In genomic region chr11:34449013-34449412, GRCh38 we compare ENCODE assay signal across 12 cellular contexts. TPM values are rescaled to one million over a fixed set of nuclear protein-coding genes. Genes with fewer than 3 reads are reported as not detected.
A peak's percentile ranks its signal among the peaks of the same experiment; 100 is the strongest.
DNase-seq lines count a peak whose midpoint lies in the region; ATAC-seq and TF ChIP-seq lines count a peak whose summit lies in the region.
"Had no signal": no experiment of that assay in that cellular context is flagged by ENCODE, and none has a peak within 500 bp of the region (broad histone marks: within the 10 kb centered on the region; RNA-seq: fewer than 3 reads in every experiment).

No MANE protein-coding gene starts in this region.

- H3K27ac ChIP-seq in gastrocnemius medialis: peak overlapping the region in 1 of 4 donors; percentile 21
- H3K27ac ChIP-seq: lower lobe of right lung, SK-N-MC had no signal

- H3K4me1 Mint-ChIP-seq in memory B cell (peaks cover 36% of the 10 kb centered on the region), WTC11 (no peaks in the 10 kb centered on the region)

- H3K27me3 ChIP-seq in gastrocnemius medialis: no peaks in the 10 kb centered on the region

- no peaks in the 10 kb centered on the region for H3K9me3 ChIP-seq in gastrocnemius medialis
- H3K9me3 ChIP-seq: lower lobe of right lung had no signal

- H3K36me3 Mint-ChIP-seq in memory B cell: peaks cover 27% of the 10 kb centered on the region
- H3K36me3 Mint-ChIP-seq in WTC11: peaks cover 6% of the 10 kb centered on the region

- DNase-seq in ELR (ENCODE audit: low read depth) (peak; percentile 38), SW480 (ENCODE audit: low spot score) (peak; percentile 33), memory B cell (ENCODE audit: low spot score in 2 of 2) (no peak), gastrocnemius medialis (no peak), WTC11 (ENCODE audit: low spot score) (no peak), occipital lobe (lab: John Stamatoyannopoulos, UW) (no peak)
- DNase-seq: lower lobe of right lung, NCI-H2171 had no signal

- CTCF ChIA-PET in WTC11 (lab: Charles Lee): no interaction called here

- POLR2A ChIA-PET in WTC11 (lab: Charles Lee): no interaction called here

- intact Hi-C loops in gastrocnemius medialis (cut with DNase I; ENCODE audit: low total_unique reads): no loop called here

- ATAC-seq in HG02610 (IDR thresholded peaks at IDR 0.05; ENCODE audit: unreplicated experiment): peak; percentile 63
- ATAC-seq in memory B cell (ENCODE audit: low read depth): no peak
- ATAC-seq in gastrocnemius medialis: no peak
- no peak for ATAC-seq in WTC11
- no peak for ATAC-seq in HG03139 (IDR thresholded peaks at IDR 0.05; ENCODE audit: unreplicated experiment)
- ATAC-seq: lower lobe of right lung had no signal

- peaks cover 0 to 46% of the 10 kb centered on the region in 2 donors for H3K36me3 ChIP-seq in gastrocnemius medialis

- H3K4me3 Mint-ChIP-seq in memory B cell: no peak overlapping the region
- no peak overlapping the region for H3K4me3 Mint-ChIP-seq in WTC11
- H3K4me3 Mint-ChIP-seq: central memory CD8-positive, alpha-beta T cell had no signal

- peak overlapping the region; percentile 28 for H3K27ac Mint-ChIP-seq in memory B cell
- no peak overlapping the region for H3K27ac Mint-ChIP-seq in WTC11

- H3K4me3 ChIP-seq in gastrocnemius medialis: no peak overlapping the region
- H3K4me3 ChIP-seq: lower lobe of right lung, SK-N-MC had no signal

- in situ Hi-C loops in gastrocnemius medialis (cut with MboI; ENCODE audit: low sequenced_read_pairs in 4 of 4): no loop called here

- no peak for TF ChIP-seq POLR2A in gastrocnemius medialis (IDR thresholded peaks at IDR 0.05)

- TF ChIP-seq CTCF in gastrocnemius medialis (IDR thresholded peaks at IDR 0.05 in 4 of 5, conservative IDR thresholded peaks at IDR 0.05 in 1 of 5) (no peak), WTC11 (IDR thresholded peaks at IDR 0.05) (no peak)

- H3K27me3 Mint-ChIP-seq in memory B cell (no peaks in the 10 kb centered on the region), WTC11 (ENCODE audit: low read depth) (peaks cover 2% of the 10 kb centered on the region; the same call in 1 of the 2 replicates)
- H3K27me3 Mint-ChIP-seq: central memory CD8-positive, alpha-beta T cell had no signal

- peaks cover 37 to 46% of the 10 kb centered on the region in 2 donors for H3K4me1 ChIP-seq in gastrocnemius medialis

- H3K9me3 Mint-ChIP-seq in memory B cell: no peaks in the 10 kb centered on the region
- no peaks in the 10 kb centered on the region for H3K9me3 Mint-ChIP-seq in WTC11
- H3K9me3 Mint-ChIP-seq: central memory CD8-positive, alpha-beta T cell had no signal

TF ChIP-seq in WTC11, 78 proteins besides CTCF, POLR2A, EP300 and RAD21 (continues in another document):
- no peak for TF ChIP-seq CREB1 (CRISPR knock-in tag; IDR thresholded peaks at IDR 0.05)
- no peak for TF ChIP-seq ZNF425 (CRISPR knock-in tag; conservative IDR thresholded peaks at IDR 0.05)
- no peak for TF ChIP-seq MXD4 (CRISPR knock-in tag; IDR thresholded peaks at IDR 0.05; ENCODE audit: borderline replicate concordance)
- TF ChIP-seq NR3C1 (CRISPR knock-in tag; conservative IDR thresholded peaks at IDR 0.05; ENCODE audit: low read depth): no peak
- no peak for TF ChIP-seq ESRRA (CRISPR knock-in tag; IDR thresholded peaks at IDR 0.05; ENCODE audit: borderline replicate concordance)
- no peak for TF ChIP-seq MYBL2 (CRISPR knock-in tag; IDR thresholded peaks at IDR 0.05)
- TF ChIP-seq GTF2I (CRISPR knock-in tag; conservative IDR thresholded peaks at IDR 0.05): no peak
- TF ChIP-seq, protein P1, sequence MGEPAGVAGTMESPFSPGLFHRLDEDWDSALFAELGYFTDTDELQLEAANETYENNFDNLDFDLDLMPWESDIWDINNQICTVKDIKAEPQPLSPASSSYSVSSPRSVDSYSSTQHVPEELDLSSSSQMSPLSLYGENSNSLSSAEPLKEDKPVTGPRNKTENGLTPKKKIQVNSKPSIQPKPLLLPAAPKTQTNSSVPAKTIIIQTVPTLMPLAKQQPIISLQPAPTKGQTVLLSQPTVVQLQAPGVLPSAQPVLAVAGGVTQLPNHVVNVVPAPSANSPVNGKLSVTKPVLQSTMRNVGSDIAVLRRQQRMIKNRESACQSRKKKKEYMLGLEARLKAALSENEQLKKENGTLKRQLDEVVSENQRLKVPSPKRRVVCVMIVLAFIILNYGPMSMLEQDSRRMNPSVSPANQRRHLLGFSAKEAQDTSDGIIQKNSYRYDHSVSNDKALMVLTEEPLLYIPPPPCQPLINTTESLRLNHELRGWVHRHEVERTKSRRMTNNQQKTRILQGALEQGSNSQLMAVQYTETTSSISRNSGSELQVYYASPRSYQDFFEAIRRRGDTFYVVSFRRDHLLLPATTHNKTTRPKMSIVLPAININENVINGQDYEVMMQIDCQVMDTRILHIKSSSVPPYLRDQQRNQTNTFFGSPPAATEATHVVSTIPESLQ (CRISPR knock-in tag; IDR thresholded peaks at IDR 0.05): no peak
- TF ChIP-seq RELA (CRISPR knock-in tag; IDR thresholded peaks at IDR 0.05; ENCODE audit: borderline replicate concordance): no peak
- TF ChIP-seq, protein P2, sequence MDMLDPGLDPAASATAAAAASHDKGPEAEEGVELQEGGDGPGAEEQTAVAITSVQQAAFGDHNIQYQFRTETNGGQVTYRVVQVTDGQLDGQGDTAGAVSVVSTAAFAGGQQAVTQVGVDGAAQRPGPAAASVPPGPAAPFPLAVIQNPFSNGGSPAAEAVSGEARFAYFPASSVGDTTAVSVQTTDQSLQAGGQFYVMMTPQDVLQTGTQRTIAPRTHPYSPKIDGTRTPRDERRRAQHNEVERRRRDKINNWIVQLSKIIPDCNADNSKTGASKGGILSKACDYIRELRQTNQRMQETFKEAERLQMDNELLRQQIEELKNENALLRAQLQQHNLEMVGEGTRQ (CRISPR knock-in tag; IDR thresholded peaks at IDR 0.05): no peak
- TF ChIP-seq AR (CRISPR knock-in tag; IDR thresholded peaks at IDR 0.05): no peak
- no peak for TF ChIP-seq FOXP4 (CRISPR knock-in tag; IDR thresholded peaks at IDR 0.05)
- no peak for TF ChIP-seq NR1H2 (CRISPR knock-in tag; IDR thresholded peaks at IDR 0.05)

RNA-seq across cellular contexts. Expression of gene CAT, which starts 10.3 kb away (rescaled TPM):
- total RNA-seq in gastrocnemius medialis (100 to 1,000 TPM; 107 to 150 (median 128) TPM), WTC11 (2021) (9.3 to 13.2 TPM (median 11.5 TPM) in 3 replicates), occipital lobe (63.3 TPM)

Comparison
In these comparisons a context has a peak if more than half of its experiments do, and no peak if none do; other contexts are left out.
1. DNase-seq: peak in ELR (single experiment) and SW480 (single experiment); none in memory B cell (0 of 2), gastrocnemius medialis (0 of 2), WTC11 (single experiment) and occipital lobe (single experiment).